ENCODE assay signal across 15 cellular contexts in the genomic region with DNA sequence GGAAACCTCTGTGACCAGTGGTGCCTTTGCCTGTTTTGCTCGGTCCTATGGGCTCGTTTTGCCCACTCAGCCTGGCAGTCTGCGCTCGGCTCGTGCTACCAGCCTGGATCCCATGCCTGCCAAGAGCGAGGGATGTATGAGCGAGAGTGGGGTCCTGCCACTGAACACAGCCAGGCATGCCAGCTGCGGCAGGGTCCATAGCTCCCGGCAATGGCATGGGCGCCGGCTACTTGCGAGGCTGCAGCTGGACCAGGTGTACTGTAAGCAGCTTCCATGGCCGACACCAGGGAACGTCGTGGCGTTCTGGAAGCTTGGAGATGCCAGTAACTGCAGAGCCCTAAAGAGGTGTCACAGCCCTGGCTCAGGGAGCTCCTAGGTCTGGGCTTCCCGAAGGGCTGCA. TPM values are rescaled to one million over a fixed set of nuclear protein-coding genes. Genes with fewer than 3 reads are reported as not detected.
DNase-seq lines count a peak whose midpoint lies in the region; ATAC-seq, FAIRE-seq and TF ChIP-seq lines count a peak whose summit lies in the region.
"Had no signal": no experiment of that assay in that cellular context is flagged by ENCODE, and none has a peak within 500 bp of the region (broad histone marks: within the 10 kb centered on the region; RNA-seq: fewer than 3 reads in every experiment).

No MANE protein-coding gene starts in this region.

- no peaks in the 10 kb centered on the region for H3K27me3 ChIP-seq in SK-N-SH (ENCODE audit: insufficient read depth)
- H3K27me3 ChIP-seq in sigmoid colon, result no peaks in the 10 kb centered on the region
- H3K27me3 ChIP-seq: BLaER1 had no signal

- no peaks in the 10 kb centered on the region for H3F3A ChIP-seq in SK-N-SH (replicated peaks; ENCODE audit: insufficient read depth)

- H3K27ac ChIP-seq in kidney (ENCODE audit: low read depth in 2 of 2, low read length in 2 of 2) (no peak overlapping the region), SK-N-SH (ENCODE audit: low read depth in 2 of 2, low read length in 1 of 2) (no peak overlapping the region), sigmoid colon (no peak overlapping the region)
- H3K27ac ChIP-seq: BLaER1, HL-60 had no signal

- TF ChIP-seq EP300 in SK-N-SH (IDR thresholded peaks at IDR 0.05; ENCODE audit: borderline replicate concordance in 1 of 2, low read depth in 1 of 2, low read length in 1 of 2), result no peak
- no peak for TF ChIP-seq EP300 in sigmoid colon (IDR thresholded peaks at IDR 0.05)

- ATAC-seq in Right ventricle myocardium inferior, result no peak
- ATAC-seq in GM18519 (IDR thresholded peaks at IDR 0.05; ENCODE audit: low FRiP score, unreplicated experiment), result no peak
- ATAC-seq: HCT116 had no signal

- no peak for TF ChIP-seq POLR2A in sigmoid colon (IDR thresholded peaks at IDR 0.05)

- intact Hi-C loops in Right ventricle myocardium inferior (cut with DNase I), result loop anchor here (10.0 kb wide), 1 partner anchor 1092 kb away; no protein-coding TSS in a partner anchor
- intact Hi-C loops in cardiac septum (cut with DNase I), result no loop called here
- intact Hi-C loops in kidney (cut with DNase I), result no loop called here
- intact Hi-C loops in posterior vena cava (cut with DNase I), result loop anchor here (10.0 kb wide), 2 partner anchors 1252 to 1342 kb away; no protein-coding TSS in a partner anchor
- intact Hi-C loops in sigmoid colon (cut with DNase I), result no loop called here

- peaks cover 0 to 11% of the 10 kb centered on the region in 2 donors for H3K36me3 ChIP-seq in kidney (ENCODE audit: control insufficient read depth in 1 of 2, insufficient read depth in 2 of 2, low read length in 2 of 2)
- peaks cover 16 to 34% of the 10 kb centered on the region in 2 experiments for H3K36me3 ChIP-seq in SK-N-SH (replicated peaks in 1 of 2; ENCODE audit: control insufficient read depth in 1 of 2, insufficient read depth in 2 of 2, low read length in 1 of 2)
- peaks cover 0 to 23% (median 5%) of the 10 kb centered on the region in 4 donors for H3K36me3 ChIP-seq in sigmoid colon

- H3K9me3 ChIP-seq in kidney (ENCODE audit: control insufficient read depth in 1 of 2, low read length in 2 of 2), result no peaks in the 10 kb centered on the region
- no peaks in the 10 kb centered on the region for H3K9me3 ChIP-seq in SK-N-SH
- no peaks in the 10 kb centered on the region for H3K9me3 ChIP-seq in sigmoid colon
- H3K9me3 ChIP-seq: BLaER1 had no signal

- CTCF ChIA-PET in SK-N-SH (lab: Yijun Ruan, JAX), result interaction anchor here (0.6 to 1.2 kb wide), 4 partner anchors 10 to 1202 kb away, joined by 3 to 4 read pairs (median 3); no protein-coding TSS in a partner anchor

- H2AFZ ChIP-seq in SK-N-SH (ENCODE audit: low read depth), result no peak overlapping the region

- no peak for FAIRE-seq in kidney (lab: Jason Lieb, UNC)

- H3K4me3 ChIP-seq in kidney (ENCODE audit: low read length in 2 of 2), result no peak overlapping the region
- H3K4me3 ChIP-seq in SK-N-SH (ENCODE audit: low read depth in 2 of 2, low read length in 1 of 2), result no peak overlapping the region
- H3K4me3 ChIP-seq in sigmoid colon, result no peak overlapping the region
- H3K4me3 ChIP-seq: BLaER1 had no signal

- H3K9ac ChIP-seq in kidney (ENCODE audit: low read length in 2 of 2), result no peak overlapping the region
- no peak overlapping the region for H3K9ac ChIP-seq in SK-N-SH
- H3K9ac ChIP-seq: BLaER1 had no signal

- H3K4me1 ChIP-seq in kidney (ENCODE audit: control insufficient read depth in 1 of 2, insufficient read depth in 1 of 2, low read depth in 1 of 2, low read length in 2 of 2) (no peaks in the 10 kb centered on the region), SK-N-SH (ENCODE audit: control insufficient read depth in 1 of 2, insufficient read depth in 2 of 2, low read depth in 1 of 2, low read length in 1 of 2) (no peaks in the 10 kb centered on the region; a peak in 1 of 4 replicates), sigmoid colon (no peaks in the 10 kb centered on the region)
- H3K4me1 ChIP-seq: BLaER1 had no signal

- WGBS in SK-N-SH (ENCODE audit: low lambda C conversion rate), result 98% methylated on average over 17 of the region's 17 CpGs
- 97% methylated on average over 17 of the region's 17 CpGs for WGBS in sigmoid colon, 2 donors

- H3K9me2 ChIP-seq in SK-N-SH, result no peaks in the 10 kb centered on the region

- TF ChIP-seq CTCF in kidney (IDR thresholded peaks at IDR 0.05; ENCODE audit: borderline replicate concordance, extremely low read depth, insufficient read depth), result no peak
- no peak for TF ChIP-seq CTCF in SK-N-SH (IDR thresholded peaks at IDR 0.05)
- TF ChIP-seq CTCF in sigmoid colon (IDR thresholded peaks at IDR 0.05), result no peak

- no peak overlapping the region for H3K4me2 ChIP-seq in SK-N-SH
- H3K4me2 ChIP-seq: BLaER1 had no signal

- TF ChIP-seq RAD21 in SK-N-SH (IDR thresholded peaks at IDR 0.05; ENCODE audit: low read length), result no peak

- no peaks in the 10 kb centered on the region for H3K79me2 ChIP-seq in SK-N-SH (ENCODE audit: insufficient read depth)

- DNase-seq in Right ventricle myocardium inferior (ENCODE audit: missing footprints) (peak; percentile 65), cardiac septum (ENCODE audit: low spot score) (no peak), kidney (peak; percentile 65), posterior vena cava (ENCODE audit: low spot score) (peak; percentile 81), SK-N-SH (no peak), sigmoid colon (no peak)
- DNase-seq: 8988T; AML-193; CD8-positive, alpha-beta memory T cell; DMS53; GF-D8 had no signal

- POLR2A ChIA-PET in SK-N-SH (lab: Yijun Ruan, JAX), result no interaction called here

- H4K20me1 ChIP-seq in SK-N-SH (ENCODE audit: insufficient read depth), result no peaks in the 10 kb centered on the region

TF ChIP-seq in SK-N-SH, 30 proteins besides CTCF, POLR2A, EP300 and RAD21 (continues in another document):
- TF ChIP-seq SIN3A (IDR thresholded peaks at IDR 0.05; ENCODE audit: borderline replicate concordance, low read depth, low read length), result no peak
- TF ChIP-seq POLR2AphosphoS5 (IDR thresholded peaks at IDR 0.05; ENCODE audit: low read depth, low read length), result no peak
- no peak for TF ChIP-seq MXI1 (IDR thresholded peaks at IDR 0.05; ENCODE audit: low read depth, low read length)
- TF ChIP-seq, protein P1, sequence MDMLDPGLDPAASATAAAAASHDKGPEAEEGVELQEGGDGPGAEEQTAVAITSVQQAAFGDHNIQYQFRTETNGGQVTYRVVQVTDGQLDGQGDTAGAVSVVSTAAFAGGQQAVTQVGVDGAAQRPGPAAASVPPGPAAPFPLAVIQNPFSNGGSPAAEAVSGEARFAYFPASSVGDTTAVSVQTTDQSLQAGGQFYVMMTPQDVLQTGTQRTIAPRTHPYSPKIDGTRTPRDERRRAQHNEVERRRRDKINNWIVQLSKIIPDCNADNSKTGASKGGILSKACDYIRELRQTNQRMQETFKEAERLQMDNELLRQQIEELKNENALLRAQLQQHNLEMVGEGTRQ (IDR thresholded peaks at IDR 0.05; ENCODE audit: borderline replicate concordance, low read depth, low read length), result no peak
- TF ChIP-seq TAF1 (IDR thresholded peaks at IDR 0.05; ENCODE audit: borderline replicate concordance, low read depth, low read length), result no peak
- TF ChIP-seq FOSL2 (IDR thresholded peaks at IDR 0.05; ENCODE audit: borderline replicate concordance, low read depth), result no peak
- TF ChIP-seq CHD2 (IDR thresholded peaks at IDR 0.05; ENCODE audit: low read length, partially characterized antibody), result no peak
- TF ChIP-seq, protein P2, sequence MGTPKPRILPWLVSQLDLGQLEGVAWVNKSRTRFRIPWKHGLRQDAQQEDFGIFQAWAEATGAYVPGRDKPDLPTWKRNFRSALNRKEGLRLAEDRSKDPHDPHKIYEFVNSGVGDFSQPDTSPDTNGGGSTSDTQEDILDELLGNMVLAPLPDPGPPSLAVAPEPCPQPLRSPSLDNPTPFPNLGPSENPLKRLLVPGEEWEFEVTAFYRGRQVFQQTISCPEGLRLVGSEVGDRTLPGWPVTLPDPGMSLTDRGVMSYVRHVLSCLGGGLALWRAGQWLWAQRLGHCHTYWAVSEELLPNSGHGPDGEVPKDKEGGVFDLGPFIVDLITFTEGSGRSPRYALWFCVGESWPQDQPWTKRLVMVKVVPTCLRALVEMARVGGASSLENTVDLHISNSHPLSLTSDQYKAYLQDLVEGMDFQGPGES (IDR thresholded peaks at IDR 0.05; ENCODE audit: low read depth, low read length), result no peak
- TF ChIP-seq RFX5 (IDR thresholded peaks at IDR 0.05; ENCODE audit: low read length), result no peak
- TF ChIP-seq, protein P3, sequence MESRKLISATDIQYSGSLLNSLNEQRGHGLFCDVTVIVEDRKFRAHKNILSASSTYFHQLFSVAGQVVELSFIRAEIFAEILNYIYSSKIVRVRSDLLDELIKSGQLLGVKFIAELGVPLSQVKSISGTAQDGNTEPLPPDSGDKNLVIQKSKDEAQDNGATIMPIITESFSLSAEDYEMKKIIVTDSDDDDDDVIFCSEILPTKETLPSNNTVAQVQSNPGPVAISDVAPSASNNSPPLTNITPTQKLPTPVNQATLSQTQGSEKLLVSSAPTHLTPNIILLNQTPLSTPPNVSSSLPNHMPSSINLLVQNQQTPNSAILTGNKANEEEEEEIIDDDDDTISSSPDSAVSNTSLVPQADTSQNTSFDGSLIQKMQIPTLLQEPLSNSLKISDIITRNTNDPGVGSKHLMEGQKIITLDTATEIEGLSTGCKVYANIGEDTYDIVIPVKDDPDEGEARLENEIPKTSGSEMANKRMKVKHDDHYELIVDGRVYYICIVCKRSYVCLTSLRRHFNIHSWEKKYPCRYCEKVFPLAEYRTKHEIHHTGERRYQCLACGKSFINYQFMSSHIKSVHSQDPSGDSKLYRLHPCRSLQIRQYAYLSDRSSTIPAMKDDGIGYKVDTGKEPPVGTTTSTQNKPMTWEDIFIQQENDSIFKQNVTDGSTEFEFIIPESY (IDR thresholded peaks at IDR 0.05; ENCODE audit: borderline replicate concordance, low read depth), result no peak

RNA-seq across cellular contexts. Expression of a gene that starts 22.4 kb away (rescaled TPM):
- total RNA-seq in Right ventricle myocardium inferior (1.6 TPM), cardiac septum (40.5 TPM), kidney (12.2 TPM), posterior vena cava (10 to 100 TPM in 1 of 2 donors, 1 to 10 TPM in 1; 10.0 to 17.2 TPM), sigmoid colon (10 to 100 TPM in 1 of 4 donors, 1 to 10 TPM in 3; 6.3 to 11.8 (median 7.7) TPM)
- polyA plus RNA-seq in kidney (ENCODE audit: insufficient read depth, low read depth, low replicate concordance) (1.4 TPM), SK-N-SH (2012; rRNA removed) (2.4 and 3.8 TPM in 2 replicates), sigmoid colon (under 1 TPM; 0.23 to 0.60 (median 0.38) TPM)
- polyA plus RNA-seq in SK-N-SH (2012; cell fraction: cytosol; rRNA removed), result 4.0 and 5.1 TPM in 2 replicates
- polyA plus RNA-seq in SK-N-SH (2012; cell fraction: nucleus; rRNA removed), result 2.6 and 7.2 TPM in 2 replicates
- total RNA-seq: CD8-positive, alpha-beta memory T cell had no signal
- polyA plus RNA-seq: CD8-positive, alpha-beta memory T cell had no signal

RNA-seq across cellular contexts. Expression of a gene that starts 37.7 kb away (rescaled TPM):
- total RNA-seq in Right ventricle myocardium inferior, result 21.9 TPM
- total RNA-seq in cardiac septum, result 18.7 TPM
- total RNA-seq in kidney, result 21.4 TPM
- 5.9 TPM for polyA plus RNA-seq in kidney (ENCODE audit: insufficient read depth, low read depth, low replicate concordance)
- 10 to 100 TPM; 25.8 to 26.4 TPM for total RNA-seq in posterior vena cava
- 2.1 and 2.8 TPM in 2 replicates for polyA plus RNA-seq in SK-N-SH (2012; rRNA removed)
- polyA plus RNA-seq in SK-N-SH (2012; cell fraction: cytosol; rRNA removed), result 3.1 and 4.9 TPM in 2 replicates
- 1.4 and 2.9 TPM in 2 replicates for polyA plus RNA-seq in SK-N-SH (2012; cell fraction: nucleus; rRNA removed)
- total RNA-seq in sigmoid colon, result 1 to 10 TPM; 6.1 to 8.9 (median 8.1) TPM
- 1 to 10 TPM; 1.8 to 3.0 (median 1.8) TPM for polyA plus RNA-seq in sigmoid colon

Comparison
In these comparisons a context has a peak if more than half of its experiments do, and no peak if none do; other contexts are left out.
1. DNase-seq: peak in Right ventricle myocardium inferior (single experiment), kidney (single experiment) and posterior vena cava (single experiment); none in cardiac septum (single experiment), SK-N-SH (single experiment) and sigmoid colon (single experiment).
2. intact Hi-C loops: an anchor here in Right ventricle myocardium inferior (10.0 kb wide) and posterior vena cava (10.0 kb wide); none called in cardiac septum, kidney and sigmoid colon.